ENCODE assay signal across 9 cellular contexts in the genomic region with DNA sequence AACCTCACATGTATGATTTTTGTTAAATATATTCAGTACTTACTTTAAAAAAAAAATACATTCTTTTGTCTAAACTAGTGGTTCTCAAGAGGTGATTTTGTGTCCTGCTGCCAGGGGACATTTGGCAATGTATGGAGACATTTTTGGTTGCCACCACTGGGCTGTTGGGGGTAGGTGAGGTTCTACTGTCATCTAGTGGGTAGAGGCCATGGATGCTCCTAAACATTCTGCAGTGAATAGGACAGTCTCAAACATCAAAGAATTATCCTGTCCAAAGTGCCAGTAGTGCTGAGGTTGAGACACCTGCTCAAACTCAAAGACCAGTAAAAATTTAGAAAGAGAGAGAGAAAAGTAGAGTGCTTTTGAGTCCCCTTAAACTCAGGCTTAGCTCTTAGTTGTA. TPM values are rescaled to one million over a fixed set of nuclear protein-coding genes. Genes with fewer than 3 reads are reported as not detected.
DNase-seq lines count a peak whose midpoint lies in the region; ATAC-seq, FAIRE-seq and TF ChIP-seq lines count a peak whose summit lies in the region.
"Had no signal": no experiment of that assay in that cellular context is flagged by ENCODE, and none has a peak within 500 bp of the region (broad histone marks: within the 10 kb centered on the region; RNA-seq: fewer than 3 reads in every experiment).

No MANE protein-coding gene starts in this region.

- no peak overlapping the region for H3K9ac ChIP-seq in kidney (ENCODE audit: low read length in 2 of 2)

- H3K4me3 ChIP-seq in HL-60 (replicated peaks; ENCODE audit: insufficient read depth, low read length), result no peak overlapping the region
- no peak overlapping the region for H3K4me3 ChIP-seq in kidney (ENCODE audit: low read length in 2 of 2)
- H3K4me3 ChIP-seq: SK-N-MC had no signal

- no peak for FAIRE-seq in kidney (lab: Jason Lieb, UNC)

- no peaks in the 10 kb centered on the region for H3K36me3 Mint-ChIP-seq in activated CD8-positive, alpha-beta T cell treated with anti-CD3 and anti-CD28 coated beads, Interleukin-2, amount 10 ng/mL, durations not matched to agents 7 days and 5 days (ENCODE audit: low read depth)
- no peaks in the 10 kb centered on the region for H3K36me3 Mint-ChIP-seq in T-helper 2 cell treated with Interferon-gamma antibody and Interleukin-4, amounts not matched to agents 5 μg/mL and 100 μg/mL, for 36 hours (ENCODE audit: low read depth)

- no peaks in the 10 kb centered on the region for H3K36me3 ChIP-seq in kidney (ENCODE audit: control insufficient read depth in 1 of 2, insufficient read depth in 2 of 2, low read length in 2 of 2)

- no peaks in the 10 kb centered on the region for H3K27me3 ChIP-seq in HL-60 (ENCODE audit: insufficient read depth, poor library complexity, severe bottlenecking)

- intact Hi-C loops in kidney (cut with DNase I), result loop anchor here (10.0 kb wide), 1 partner anchor 189 kb away; no protein-coding TSS in a partner anchor

- H3K9me3 Mint-ChIP-seq in activated CD8-positive, alpha-beta T cell treated with anti-CD3 and anti-CD28 coated beads, Interleukin-2, amount 10 ng/mL, durations not matched to agents 7 days and 5 days (ENCODE audit: insufficient read depth), result peaks cover 7% of the 10 kb centered on the region
- peaks cover 10% of the 10 kb centered on the region for H3K9me3 Mint-ChIP-seq in T-helper 2 cell treated with Interferon-gamma antibody and Interleukin-4, amounts not matched to agents 5 μg/mL and 100 μg/mL, for 36 hours

- CTCF ChIA-PET in activated CD8-positive, alpha-beta T cell treated with anti-CD3 and anti-CD28 coated beads, Interleukin-2, amount 10 ng/mL, durations not matched to agents 7 days and 5 days (lab: Charles Lee), result interaction anchor here (1.2 to 2.4 kb wide), 2 partner anchors 191 to 340 kb away, joined by 4 to 16 read pairs; no protein-coding TSS in a partner anchor

- no peaks in the 10 kb centered on the region for H3K4me1 Mint-ChIP-seq in activated CD8-positive, alpha-beta T cell treated with anti-CD3 and anti-CD28 coated beads, Interleukin-2, amount 10 ng/mL, durations not matched to agents 7 days and 5 days (ENCODE audit: low read depth)
- no peaks in the 10 kb centered on the region for H3K4me1 Mint-ChIP-seq in T-helper 2 cell treated with Interferon-gamma antibody and Interleukin-4, amounts not matched to agents 5 μg/mL and 100 μg/mL, for 36 hours (ENCODE audit: low read depth)

- peak; percentile 75 for TF ChIP-seq CTCF in HL-60 (IDR thresholded peaks at IDR 0.05; ENCODE audit: insufficient read depth, low read length)
- peak; percentile 18 for TF ChIP-seq CTCF in kidney (IDR thresholded peaks at IDR 0.05; ENCODE audit: borderline replicate concordance, extremely low read depth, insufficient read depth)

- ATAC-seq in activated CD8-positive, alpha-beta T cell treated with anti-CD3 and anti-CD28 coated beads, Interleukin-2, amount 10 ng/mL, durations not matched to agents 7 days and 5 days, result no peak

- H3K27me3 Mint-ChIP-seq in activated CD8-positive, alpha-beta T cell treated with anti-CD3 and anti-CD28 coated beads, Interleukin-2, amount 10 ng/mL, durations not matched to agents 7 days and 5 days (ENCODE audit: low read depth), result peaks cover 10% of the 10 kb centered on the region
- H3K27me3 Mint-ChIP-seq in T-helper 2 cell treated with Interferon-gamma antibody and Interleukin-4, amounts not matched to agents 5 μg/mL and 100 μg/mL, for 36 hours (ENCODE audit: low read depth), result peaks cover 8% of the 10 kb centered on the region

- H3K9me3 ChIP-seq in kidney (ENCODE audit: control insufficient read depth in 1 of 2, low read length in 2 of 2), result no peaks in the 10 kb centered on the region

- H3K27ac ChIP-seq in HL-60 (replicated peaks), result no peak overlapping the region
- H3K27ac ChIP-seq in kidney (ENCODE audit: low read depth in 2 of 2, low read length in 2 of 2), result no peak overlapping the region
- H3K27ac ChIP-seq: SK-N-MC had no signal

- H3K4me3 Mint-ChIP-seq in activated CD8-positive, alpha-beta T cell treated with anti-CD3 and anti-CD28 coated beads, Interleukin-2, amount 10 ng/mL, durations not matched to agents 7 days and 5 days, result no peak overlapping the region
- no peak overlapping the region for H3K4me3 Mint-ChIP-seq in T-helper 2 cell treated with Interferon-gamma antibody and Interleukin-4, amounts not matched to agents 5 μg/mL and 100 μg/mL, for 36 hours

- H3K4me1 ChIP-seq in kidney (ENCODE audit: control insufficient read depth in 1 of 2, insufficient read depth in 1 of 2, low read depth in 1 of 2, low read length in 2 of 2), result peaks cover 0 to 6% of the 10 kb centered on the region in 2 donors

- DNase-seq in DMS 273 (lab: John Stamatoyannopoulos, UW; ENCODE audit: unreplicated experiment) (peak; percentile 76), HL-60 (ENCODE audit: low read depth in 1 of 2, low spot score in 1 of 2) (peak in 1 of 2 experiments; percentile 64), kidney (no peak), NCI-H1436 treated with DMSO at 0.1 percent for 48 hours (lab: John Stamatoyannopoulos, UW) (no peak)
- DNase-seq in activated CD8-positive, alpha-beta T cell treated with anti-CD3 and anti-CD28 coated beads, Interleukin-2, amount 10 ng/mL, durations not matched to agents 7 days and 5 days, result peak; percentile 31
- no peak for DNase-seq in T-helper 2 cell treated with Interferon-gamma antibody and Interleukin-4, amounts not matched to agents 5 μg/mL and 100 μg/mL, for 36 hours (ENCODE audit: low spot score)
- no peak for DNase-seq in activated T-cell treated with anti-CD3 and anti-CD28 coated beads, Interleukin-2, amount 50 U/mL, for 48 hours
- no peak for DNase-seq in activated CD4-positive, CD25-positive, alpha-beta regulatory T cell (lab: John Stamatoyannopoulos, UW)

- H3K27ac Mint-ChIP-seq in activated CD8-positive, alpha-beta T cell treated with anti-CD3 and anti-CD28 coated beads, Interleukin-2, amount 10 ng/mL, durations not matched to agents 7 days and 5 days, result no peak overlapping the region
- H3K27ac Mint-ChIP-seq in T-helper 2 cell treated with Interferon-gamma antibody and Interleukin-4, amounts not matched to agents 5 μg/mL and 100 μg/mL, for 36 hours, result no peak overlapping the region

- POLR2A ChIA-PET in activated CD8-positive, alpha-beta T cell treated with anti-CD3 and anti-CD28 coated beads, Interleukin-2, amount 10 ng/mL, durations not matched to agents 7 days and 5 days (lab: Charles Lee), result no interaction called here

RNA-seq across cellular contexts. Expression of gene PGM2, which starts 32.9 kb away (rescaled TPM):
- 10 to 100 TPM; 49.2 to 54.5 TPM for total RNA-seq in activated CD8-positive, alpha-beta T cell treated with anti-CD3 and anti-CD28 coated beads, Interleukin-2, amount 10 ng/mL, durations not matched to agents 7 days and 5 days
- 30.7 TPM for total RNA-seq in kidney
- 15.5 TPM for polyA plus RNA-seq in kidney (ENCODE audit: insufficient read depth, low read depth, low replicate concordance)

Comparison
In these comparisons a context has a peak if more than half of its experiments do, and no peak if none do; other contexts are left out.
1. DNase-seq: peak in DMS 273 (single experiment) and activated CD8-positive, alpha-beta T cell treated with anti-CD3 and anti-CD28 coated beads, Interleukin-2, amount 10 ng/mL, durations not matched to agents 7 days and 5 days (single experiment); none in kidney (single experiment), NCI-H1436 treated with DMSO at 0.1 percent for 48 hours (single experiment), T-helper 2 cell treated with Interferon-gamma antibody and Interleukin-4, amounts not matched to agents 5 μg/mL and 100 μg/mL, for 36 hours (single experiment), activated T-cell treated with anti-CD3 and anti-CD28 coated beads, Interleukin-2, amount 50 U/mL, for 48 hours (0 of 2) and activated CD4-positive, CD25-positive, alpha-beta regulatory T cell (0 of 4).